1 cellular context compared by ENCODE assay signal in the genomic region with DNA sequence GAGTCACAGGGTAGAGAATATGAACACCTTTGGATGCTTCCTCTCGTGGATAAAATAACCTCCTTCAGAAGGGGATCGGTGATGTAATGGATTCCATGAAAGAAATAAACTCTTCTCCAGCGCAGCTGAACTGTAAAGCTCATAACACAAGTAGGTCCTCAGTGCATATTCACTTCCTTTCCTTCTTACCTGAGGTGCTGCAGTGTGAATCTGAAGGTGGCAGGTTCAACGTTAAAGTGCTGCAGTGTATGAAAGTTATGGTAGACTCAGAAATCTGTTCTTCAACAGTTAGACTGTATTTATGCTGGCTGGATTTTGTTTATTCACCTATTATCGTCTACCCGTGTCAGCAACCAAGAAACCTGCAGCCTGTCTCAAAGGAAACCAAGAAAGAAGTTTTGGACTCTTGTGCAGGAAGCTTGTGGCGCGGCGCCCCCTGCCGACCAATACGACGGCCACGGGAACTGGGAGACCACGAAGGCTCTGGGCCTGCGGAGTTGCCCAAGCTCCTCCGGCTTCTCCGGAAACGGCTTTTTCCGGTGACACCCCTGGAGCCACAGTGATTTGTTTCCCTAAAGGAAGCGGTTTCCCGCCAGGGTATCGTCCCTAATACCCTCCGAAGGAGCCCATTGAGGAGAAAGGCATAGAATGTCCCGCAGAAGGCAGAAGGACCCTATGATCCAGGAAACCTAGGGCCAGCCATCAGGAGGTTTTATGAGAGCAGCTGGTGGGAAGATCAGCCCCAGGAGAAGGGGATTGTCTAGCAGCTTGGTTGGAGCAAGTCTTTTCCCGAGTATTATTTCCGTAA.
TF ChIP-seq lines count a peak whose summit lies in the region.

No MANE protein-coding gene starts in this region.

TF ChIP-seq in HepG2, 621 proteins besides CTCF, POLR2A, EP300 and RAD21 (continued from another document):
- TF ChIP-seq, protein P1, sequence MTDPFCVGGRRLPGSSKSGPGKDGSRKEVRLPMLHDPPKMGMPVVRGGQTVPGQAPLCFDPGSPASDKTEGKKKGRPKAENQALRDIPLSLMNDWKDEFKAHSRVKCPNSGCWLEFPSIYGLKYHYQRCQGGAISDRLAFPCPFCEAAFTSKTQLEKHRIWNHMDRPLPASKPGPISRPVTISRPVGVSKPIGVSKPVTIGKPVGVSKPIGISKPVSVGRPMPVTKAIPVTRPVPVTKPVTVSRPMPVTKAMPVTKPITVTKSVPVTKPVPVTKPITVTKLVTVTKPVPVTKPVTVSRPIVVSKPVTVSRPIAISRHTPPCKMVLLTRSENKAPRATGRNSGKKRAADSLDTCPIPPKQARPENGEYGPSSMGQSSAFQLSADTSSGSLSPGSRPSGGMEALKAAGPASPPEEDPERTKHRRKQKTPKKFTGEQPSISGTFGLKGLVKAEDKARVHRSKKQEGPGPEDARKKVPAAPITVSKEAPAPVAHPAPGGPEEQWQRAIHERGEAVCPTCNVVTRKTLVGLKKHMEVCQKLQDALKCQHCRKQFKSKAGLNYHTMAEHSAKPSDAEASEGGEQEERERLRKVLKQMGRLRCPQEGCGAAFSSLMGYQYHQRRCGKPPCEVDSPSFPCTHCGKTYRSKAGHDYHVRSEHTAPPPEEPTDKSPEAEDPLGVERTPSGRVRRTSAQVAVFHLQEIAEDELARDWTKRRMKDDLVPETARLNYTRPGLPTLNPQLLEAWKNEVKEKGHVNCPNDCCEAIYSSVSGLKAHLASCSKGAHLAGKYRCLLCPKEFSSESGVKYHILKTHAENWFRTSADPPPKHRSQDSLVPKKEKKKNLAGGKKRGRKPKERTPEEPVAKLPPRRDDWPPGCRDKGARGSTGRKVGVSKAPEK (CRISPR knock-in tag; IDR thresholded peaks at IDR 0.05; ENCODE audit: borderline replicate concordance), result no peak
- TF ChIP-seq ZNF652 (CRISPR knock-in tag; IDR thresholded peaks at IDR 0.05; ENCODE audit: borderline replicate concordance, low read depth), result 0 out of 2 replicates have a peak, but pooled peaks have one; percentile 12
- no peak for TF ChIP-seq ARNTL (CRISPR knock-in tag; IDR thresholded peaks at IDR 0.05)
- no peak for TF ChIP-seq SKI (IDR thresholded peaks at IDR 0.05; ENCODE audit: partially characterized antibody)
- peak; percentile 73 for TF ChIP-seq XRCC5 (optimal IDR thresholded peaks at IDR 0.05; ENCODE audit: low read length)
- TF ChIP-seq NR3C1 (CRISPR knock-in tag; IDR thresholded peaks at IDR 0.05), result no peak
- TF ChIP-seq ZC3H13 (CRISPR knock-in tag; IDR thresholded peaks at IDR 0.05), result no peak
- TF ChIP-seq, protein P2, sequence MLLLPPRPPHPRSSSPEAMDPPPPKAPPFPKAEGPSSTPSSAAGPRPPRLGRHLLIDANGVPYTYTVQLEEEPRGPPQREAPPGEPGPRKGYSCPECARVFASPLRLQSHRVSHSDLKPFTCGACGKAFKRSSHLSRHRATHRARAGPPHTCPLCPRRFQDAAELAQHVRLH (CRISPR knock-in tag; IDR thresholded peaks at IDR 0.05; ENCODE audit: borderline replicate concordance, low read depth), result no peak
- peak; percentile 68 for TF ChIP-seq STAG1 (CRISPR knock-in tag; IDR thresholded peaks at IDR 0.05)
- TF ChIP-seq, protein P3, sequence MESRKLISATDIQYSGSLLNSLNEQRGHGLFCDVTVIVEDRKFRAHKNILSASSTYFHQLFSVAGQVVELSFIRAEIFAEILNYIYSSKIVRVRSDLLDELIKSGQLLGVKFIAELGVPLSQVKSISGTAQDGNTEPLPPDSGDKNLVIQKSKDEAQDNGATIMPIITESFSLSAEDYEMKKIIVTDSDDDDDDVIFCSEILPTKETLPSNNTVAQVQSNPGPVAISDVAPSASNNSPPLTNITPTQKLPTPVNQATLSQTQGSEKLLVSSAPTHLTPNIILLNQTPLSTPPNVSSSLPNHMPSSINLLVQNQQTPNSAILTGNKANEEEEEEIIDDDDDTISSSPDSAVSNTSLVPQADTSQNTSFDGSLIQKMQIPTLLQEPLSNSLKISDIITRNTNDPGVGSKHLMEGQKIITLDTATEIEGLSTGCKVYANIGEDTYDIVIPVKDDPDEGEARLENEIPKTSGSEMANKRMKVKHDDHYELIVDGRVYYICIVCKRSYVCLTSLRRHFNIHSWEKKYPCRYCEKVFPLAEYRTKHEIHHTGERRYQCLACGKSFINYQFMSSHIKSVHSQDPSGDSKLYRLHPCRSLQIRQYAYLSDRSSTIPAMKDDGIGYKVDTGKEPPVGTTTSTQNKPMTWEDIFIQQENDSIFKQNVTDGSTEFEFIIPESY (CRISPR knock-in tag; IDR thresholded peaks at IDR 0.05), result peak; percentile 47; the same call in 1 of the 2 replicates
- peak; percentile 64 for TF ChIP-seq GABPA (IDR thresholded peaks at IDR 0.05; ENCODE audit: low read depth, low read length)
- peak; percentile 91 for TF ChIP-seq GABPA (CRISPR knock-in tag; IDR thresholded peaks at IDR 0.05; ENCODE audit: low read depth)
- TF ChIP-seq RFXAP (CRISPR knock-in tag; IDR thresholded peaks at IDR 0.05; ENCODE audit: borderline replicate concordance), result 0 out of 2 replicates have a peak, but pooled peaks have one; percentile 30
- TF ChIP-seq YY1 (IDR thresholded peaks at IDR 0.05; ENCODE audit: insufficient read depth, insufficient replicate concordance, low read depth, low read length), result peak; percentile 10
- peak; percentile 28; the same call in 1 of the 2 replicates for TF ChIP-seq ZFX (CRISPR knock-in tag; IDR thresholded peaks at IDR 0.05; ENCODE audit: low read depth)
- TF ChIP-seq, protein P4, sequence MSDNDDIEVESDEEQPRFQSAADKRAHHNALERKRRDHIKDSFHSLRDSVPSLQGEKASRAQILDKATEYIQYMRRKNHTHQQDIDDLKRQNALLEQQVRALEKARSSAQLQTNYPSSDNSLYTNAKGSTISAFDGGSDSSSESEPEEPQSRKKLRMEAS (IDR thresholded peaks at IDR 0.05), result peak; percentile 24; the same call in 1 of the 2 replicates
- no peak for TF ChIP-seq XBP1 (CRISPR knock-in tag; IDR thresholded peaks at IDR 0.05)
- TF ChIP-seq, protein P5, sequence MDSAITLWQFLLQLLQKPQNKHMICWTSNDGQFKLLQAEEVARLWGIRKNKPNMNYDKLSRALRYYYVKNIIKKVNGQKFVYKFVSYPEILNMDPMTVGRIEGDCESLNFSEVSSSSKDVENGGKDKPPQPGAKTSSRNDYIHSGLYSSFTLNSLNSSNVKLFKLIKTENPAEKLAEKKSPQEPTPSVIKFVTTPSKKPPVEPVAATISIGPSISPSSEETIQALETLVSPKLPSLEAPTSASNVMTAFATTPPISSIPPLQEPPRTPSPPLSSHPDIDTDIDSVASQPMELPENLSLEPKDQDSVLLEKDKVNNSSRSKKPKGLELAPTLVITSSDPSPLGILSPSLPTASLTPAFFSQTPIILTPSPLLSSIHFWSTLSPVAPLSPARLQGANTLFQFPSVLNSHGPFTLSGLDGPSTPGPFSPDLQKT (CRISPR knock-in tag; IDR thresholded peaks at IDR 0.05; ENCODE audit: borderline replicate concordance), result no peak
- TF ChIP-seq, protein P6, sequence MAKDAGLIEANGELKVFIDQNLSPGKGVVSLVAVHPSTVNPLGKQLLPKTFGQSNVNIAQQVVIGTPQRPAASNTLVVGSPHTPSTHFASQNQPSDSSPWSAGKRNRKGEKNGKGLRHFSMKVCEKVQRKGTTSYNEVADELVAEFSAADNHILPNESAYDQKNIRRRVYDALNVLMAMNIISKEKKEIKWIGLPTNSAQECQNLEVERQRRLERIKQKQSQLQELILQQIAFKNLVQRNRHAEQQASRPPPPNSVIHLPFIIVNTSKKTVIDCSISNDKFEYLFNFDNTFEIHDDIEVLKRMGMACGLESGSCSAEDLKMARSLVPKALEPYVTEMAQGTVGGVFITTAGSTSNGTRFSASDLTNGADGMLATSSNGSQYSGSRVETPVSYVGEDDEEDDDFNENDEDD (CRISPR knock-in tag; IDR thresholded peaks at IDR 0.05; ENCODE audit: borderline replicate concordance), result peak; percentile 42; the same call in 1 of the 2 replicates
- TF ChIP-seq, protein P7, sequence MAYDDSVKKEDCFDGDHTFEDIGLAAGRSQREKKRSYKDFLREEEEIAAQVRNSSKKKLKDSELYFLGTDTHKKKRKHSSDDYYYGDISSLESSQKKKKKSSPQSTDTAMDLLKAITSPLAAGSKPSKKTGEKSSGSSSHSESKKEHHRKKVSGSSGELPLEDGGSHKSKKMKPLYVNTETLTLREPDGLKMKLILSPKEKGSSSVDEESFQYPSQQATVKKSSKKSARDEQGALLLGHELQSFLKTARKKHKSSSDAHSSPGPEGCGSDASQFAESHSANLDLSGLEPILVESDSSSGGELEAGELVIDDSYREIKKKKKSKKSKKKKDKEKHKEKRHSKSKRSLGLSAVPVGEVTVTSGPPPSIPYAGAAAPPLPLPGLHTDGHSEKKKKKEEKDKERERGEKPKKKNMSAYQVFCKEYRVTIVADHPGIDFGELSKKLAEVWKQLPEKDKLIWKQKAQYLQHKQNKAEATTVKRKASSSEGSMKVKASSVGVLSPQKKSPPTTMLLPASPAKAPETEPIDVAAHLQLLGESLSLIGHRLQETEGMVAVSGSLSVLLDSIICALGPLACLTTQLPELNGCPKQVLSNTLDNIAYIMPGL (CRISPR knock-in tag; IDR thresholded peaks at IDR 0.05; ENCODE audit: borderline replicate concordance in 1 of 2, low read depth in 1 of 2), result peak in 1 of 2 experiments; percentile 47; a peak in 1 of 4 replicates
- TF ChIP-seq ESRRA (CRISPR knock-in tag; IDR thresholded peaks at IDR 0.05; ENCODE audit: low read depth), result no peak
- TF ChIP-seq TAF15 (IDR thresholded peaks at IDR 0.05; ENCODE audit: low read depth, low read length, poor library complexity, severe bottlenecking), result no peak
- no peak for TF ChIP-seq ZNF446 (CRISPR knock-in tag; IDR thresholded peaks at IDR 0.05)
- peak; percentile 40; the same call in 1 of the 2 replicates for TF ChIP-seq THAP11 (CRISPR knock-in tag; IDR thresholded peaks at IDR 0.05)
- peak; percentile 51; the same call in 1 of the 2 replicates for TF ChIP-seq ZNF124 (CRISPR knock-in tag; IDR thresholded peaks at IDR 0.05)
- TF ChIP-seq, protein P8, sequence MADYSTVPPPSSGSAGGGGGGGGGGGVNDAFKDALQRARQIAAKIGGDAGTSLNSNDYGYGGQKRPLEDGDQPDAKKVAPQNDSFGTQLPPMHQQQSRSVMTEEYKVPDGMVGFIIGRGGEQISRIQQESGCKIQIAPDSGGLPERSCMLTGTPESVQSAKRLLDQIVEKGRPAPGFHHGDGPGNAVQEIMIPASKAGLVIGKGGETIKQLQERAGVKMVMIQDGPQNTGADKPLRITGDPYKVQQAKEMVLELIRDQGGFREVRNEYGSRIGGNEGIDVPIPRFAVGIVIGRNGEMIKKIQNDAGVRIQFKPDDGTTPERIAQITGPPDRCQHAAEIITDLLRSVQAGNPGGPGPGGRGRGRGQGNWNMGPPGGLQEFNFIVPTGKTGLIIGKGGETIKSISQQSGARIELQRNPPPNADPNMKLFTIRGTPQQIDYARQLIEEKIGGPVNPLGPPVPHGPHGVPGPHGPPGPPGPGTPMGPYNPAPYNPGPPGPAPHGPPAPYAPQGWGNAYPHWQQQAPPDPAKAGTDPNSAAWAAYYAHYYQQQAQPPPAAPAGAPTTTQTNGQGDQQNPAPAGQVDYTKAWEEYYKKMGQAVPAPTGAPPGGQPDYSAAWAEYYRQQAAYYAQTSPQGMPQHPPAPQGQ (CRISPR knock-in tag; IDR thresholded peaks at IDR 0.05; ENCODE audit: borderline replicate concordance), result no peak
- TF ChIP-seq ZFP41 (CRISPR knock-in tag; IDR thresholded peaks at IDR 0.05; ENCODE audit: borderline replicate concordance), result no peak
- TF ChIP-seq HNRNPLL (IDR thresholded peaks at IDR 0.05; ENCODE audit: low read depth, low read length, poor library complexity, severe bottlenecking), result peak; percentile 31
TF ChIP-seq in HepG2: peak in this region for 34.
